ENCODE assay signal across 8 cellular contexts in genomic region chrX:47146121-47146935, GRCh38. TPM values are rescaled to one million over a fixed set of nuclear protein-coding genes. Genes with fewer than 3 reads are reported as not detected.
DNase-seq lines count a peak whose midpoint lies in the region; ATAC-seq and TF ChIP-seq lines count a peak whose summit lies in the region.

No MANE protein-coding gene starts in this region.

- H3K4me1 ChIP-seq in Peyer's patch, result peaks cover 0 to 15% (median 3%) of the 10 kb centered on the region in 4 donors

- peak in 3 of 6 experiments; percentile 18 to 30 (median 23) for TF ChIP-seq CTCF in Peyer's patch (IDR thresholded peaks at IDR 0.05)
- no peak for TF ChIP-seq CTCF in fibroblast of mammary gland (conservative IDR thresholded peaks at IDR 0.05; ENCODE audit: control insufficient read depth, insufficient read depth, low read depth, low read length)

- H3K4me3 ChIP-seq in Peyer's patch (peak overlapping the region; percentile 61 to 77 (median 74)), fibroblast of mammary gland (ENCODE audit: control insufficient read depth, low read depth, low read length) (peak overlapping the region; percentile 80)

- H3K36me3 ChIP-seq in Peyer's patch, result peaks cover 0 to 7% (median 0%) of the 10 kb centered on the region in 3 donors

- TF ChIP-seq POLR2A in Peyer's patch (IDR thresholded peaks at IDR 0.05), result peak; percentile 55

- ATAC-seq in sciatic nerve (no peak), HG03025 (IDR thresholded peaks at IDR 0.05; ENCODE audit: low FRiP score, unreplicated experiment) (no peak)

- intact Hi-C loops in sciatic nerve (cut with DNase I) (no loop called here), posterior cingulate gyrus (cut with DNase I) (no loop called here)

- H3K9me3 ChIP-seq in Peyer's patch, result no peaks in the 10 kb centered on the region

- H3K27ac ChIP-seq in Peyer's patch, result peak overlapping the region; percentile 39 to 97 (median 92)

- H3K27me3 ChIP-seq in Peyer's patch, result no peaks in the 10 kb centered on the region

- DNase-seq in DMS 273 (lab: John Stamatoyannopoulos, UW; ENCODE audit: unreplicated experiment) (peak; percentile 55), DMS 273 treated with DMSO at 0.1 percent for 48 hours (lab: John Stamatoyannopoulos, UW) (no peak), Peyer's patch (peak in 1 of 3 donors; percentile 52), fibroblast of mammary gland (ENCODE audit: low read depth) (no peak), sciatic nerve (ENCODE audit: low spot score) (peak; percentile 38), posterior cingulate gyrus (no peak)
- DNase-seq in NK-92 treated with Interleukin-12 subunit alpha and Interleukin-12 subunit beta, amount 100 ng/mL, for 24 hours (lab: John Stamatoyannopoulos, UW), result no peak

RNA-seq across cellular contexts. Expression of gene RBM10, which starts 1.3 kb away (rescaled TPM):
- total RNA-seq in Peyer's patch (10 to 100 TPM; 24.9 to 47.0 (median 35.3) TPM), sciatic nerve (27.4 TPM)

RNA-seq across cellular contexts. Expression of gene NDUFB11, which starts 1.8 kb away (rescaled TPM):
- total RNA-seq in Peyer's patch (10 to 100 TPM; 42.6 to 60.2 (median 53.5) TPM), sciatic nerve (29.5 TPM)

RNA-seq across cellular contexts. Expression of gene UBA1, which starts 47.3 kb away (rescaled TPM):
- total RNA-seq in Peyer's patch (100 to 1,000 TPM; 114 to 203 (median 146) TPM), sciatic nerve (165 TPM)

Comparison
In these comparisons a context has a peak if more than half of its experiments do, and no peak if none do; other contexts are left out.
1. DNase-seq: peak in DMS 273 (single experiment) and sciatic nerve (single experiment); none in DMS 273 treated with DMSO at 0.1 percent for 48 hours (single experiment), fibroblast of mammary gland (single experiment), posterior cingulate gyrus (0 of 10) and NK-92 treated with Interleukin-12 subunit alpha and Interleukin-12 subunit beta, amount 100 ng/mL, for 24 hours (single experiment).